Comparison of ENCODE assay signal across 30 cellular contexts in the genomic region with DNA sequence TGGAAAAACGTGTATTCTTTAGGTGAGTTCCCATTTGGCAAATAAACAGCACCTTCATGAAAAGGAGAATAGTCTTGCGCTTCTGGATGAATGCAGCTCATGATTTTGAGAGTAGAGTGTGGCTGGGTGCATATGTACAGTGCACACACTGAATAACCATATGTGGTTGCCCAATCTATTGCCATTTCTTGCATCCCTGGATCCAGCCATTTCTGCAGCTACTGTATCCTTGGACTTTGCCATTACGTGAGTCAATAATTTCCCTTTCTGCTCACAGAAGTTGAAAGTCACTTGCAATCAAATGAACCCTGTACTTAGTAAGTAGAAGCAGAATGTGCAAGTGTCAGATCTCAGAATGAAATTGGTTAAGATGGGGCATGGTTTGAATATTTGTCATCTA.
"Had no signal": no experiment of that assay in that cellular context is flagged by ENCODE, and none has a peak within 500 bp of the region (broad histone marks: within the 10 kb centered on the region; RNA-seq: fewer than 3 reads in every experiment).

No MANE protein-coding gene starts in this region.

- H3K9me3 Mint-ChIP-seq: activated B cell treated with CpG ODN at 0.5 μM for 24 hours; activated CD8-positive, alpha-beta T cell treated with anti-CD3 and anti-CD28 coated beads for 36 hours; activated naive CD4-positive, alpha-beta T cell treated with anti-CD3 and anti-CD28 coated beads for 36 hours; activated naive CD8-positive, alpha-beta T cell treated with anti-CD3 and anti-CD28 coated beads for 36 hours; activated naive CD8-positive, alpha-beta T cell treated with anti-CD3 and anti-CD28 coated beads, Interleukin-2, amount 50 U/mL, for 24 hours; activated T-cell treated with anti-CD3 and anti-CD28 coated beads, Interleukin-2, amount 50 U/mL, for 4 hours; activated T-helper 17 cell treated with anti-CD3 and anti-CD28 coated beads, Interleukin-2, amount 50 U/mL, for 72 hours; effector memory CD8-positive, alpha-beta T cell had no signal

- H3K9me3 ChIP-seq: adrenal gland, body of pancreas, esophagus muscularis mucosa, gastrocnemius medialis, heart right ventricle had no signal

- H3K27me3 Mint-ChIP-seq: activated B cell treated with CpG ODN at 0.5 μM for 24 hours; activated naive CD4-positive, alpha-beta T cell treated with anti-CD3 and anti-CD28 coated beads, Interleukin-2, amount 50 U/mL, for 24 hours; activated naive CD8-positive, alpha-beta T cell treated with anti-CD3 and anti-CD28 coated beads for 36 hours; activated naive CD8-positive, alpha-beta T cell treated with anti-CD3 and anti-CD28 coated beads, Interleukin-2, amount 50 U/mL, for 24 hours; effector memory CD8-positive, alpha-beta T cell; T-helper 17 cell had no signal

- H3K4me3 Mint-ChIP-seq: activated B cell treated with CpG ODN at 0.5 μM for 24 hours; activated CD8-positive, alpha-beta T cell treated with anti-CD3 and anti-CD28 coated beads for 36 hours; activated naive CD4-positive, alpha-beta T cell treated with anti-CD3 and anti-CD28 coated beads for 36 hours; activated naive CD4-positive, alpha-beta T cell treated with anti-CD3 and anti-CD28 coated beads, Interleukin-2, amount 50 U/mL, for 24 hours; activated naive CD8-positive, alpha-beta T cell treated with anti-CD3 and anti-CD28 coated beads for 36 hours; activated naive CD8-positive, alpha-beta T cell treated with anti-CD3 and anti-CD28 coated beads, Interleukin-2, amount 50 U/mL, for 24 hours; activated T-cell treated with anti-CD3 and anti-CD28 coated beads, Interleukin-2, amount 50 U/mL, for 4 hours; activated T-helper 17 cell treated with anti-CD3 and anti-CD28 coated beads, Interleukin-2, amount 50 U/mL, for 72 hours; effector memory CD8-positive, alpha-beta T cell; T-helper 17 cell had no signal

- H3K4me3 ChIP-seq: adrenal gland, body of pancreas, esophagus muscularis mucosa, gastrocnemius medialis, heart right ventricle had no signal

- DNase-seq: activated B cell treated with CpG ODN at 0.5 μM for 24 hours; activated CD4-positive, alpha-beta T cell treated with anti-CD3 and anti-CD28 coated beads for 48 hours; activated CD4-positive, alpha-beta T cell treated with anti-CD3 and anti-CD28 coated beads, Interleukin-2, amount 50 U/mL, for 1 hour; activated CD4-positive, alpha-beta T cell treated with anti-CD3 and anti-CD28 coated beads, Interleukin-2, amount 50 U/mL, for 48 hours; activated CD8-positive, alpha-beta memory T cell treated with anti-CD3 and anti-CD28 coated beads for 24 hours; activated CD8-positive, alpha-beta T cell treated with anti-CD3 and anti-CD28 coated beads for 36 hours; activated effector memory CD4-positive, alpha-beta T cell treated with anti-CD3 and anti-CD28 coated beads, Interleukin-2, amount 50 U/mL, for 16 hours; activated naive CD4-positive, alpha-beta T cell treated with anti-CD3 and anti-CD28 coated beads for 36 hours; activated naive CD8-positive, alpha-beta T cell treated with anti-CD3 and anti-CD28 coated beads for 36 hours; activated naive CD8-positive, alpha-beta T cell treated with anti-CD3 and anti-CD28 coated beads, Interleukin-2, amount 50 U/mL, for 24 hours; activated T-cell treated with anti-CD3 and anti-CD28 coated beads, Interleukin-2, amount 50 U/mL, for 4 hours; adrenal gland; amygdala; aorta; body of pancreas; caudate nucleus; cortex of kidney; dermis blood vessel endothelial cell; effector CD4-positive, alpha-beta T cell; effector memory CD8-positive, alpha-beta T cell; erythroblast; foreskin keratinocyte; gastrocnemius medialis; heart right ventricle; T-helper 1 cell; T-helper 17 cell had no signal

- ATAC-seq: activated CD4-positive, CD25-positive, alpha-beta regulatory T cell treated with anti-CD3 and anti-CD28 coated beads, Interleukin-2, amount 50 U/mL, for 24 hours; activated CD8-positive, alpha-beta T cell treated with anti-CD3 and anti-CD28 coated beads for 36 hours; activated naive CD8-positive, alpha-beta T cell treated with anti-CD3 and anti-CD28 coated beads, Interleukin-2, amount 50 U/mL, for 24 hours; activated T-cell treated with anti-CD3 and anti-CD28 coated beads, Interleukin-2, amount 50 U/mL, for 4 hours; activated T-helper 17 cell treated with anti-CD3 and anti-CD28 coated beads, Interleukin-2, amount 50 U/mL, for 72 hours; body of pancreas; effector memory CD8-positive, alpha-beta T cell; foreskin keratinocyte; gastrocnemius medialis; heart right ventricle; T-helper 17 cell had no signal

- H3K4me1 Mint-ChIP-seq: activated B cell treated with CpG ODN at 0.5 μM for 24 hours; activated naive CD4-positive, alpha-beta T cell treated with anti-CD3 and anti-CD28 coated beads, Interleukin-2, amount 50 U/mL, for 24 hours; activated naive CD8-positive, alpha-beta T cell treated with anti-CD3 and anti-CD28 coated beads for 36 hours; activated naive CD8-positive, alpha-beta T cell treated with anti-CD3 and anti-CD28 coated beads, Interleukin-2, amount 50 U/mL, for 24 hours; activated T-helper 17 cell treated with anti-CD3 and anti-CD28 coated beads, Interleukin-2, amount 50 U/mL, for 72 hours; T-helper 17 cell had no signal

- H3K27ac ChIP-seq: adrenal gland, body of pancreas, esophagus muscularis mucosa, foreskin keratinocyte, gastrocnemius medialis, heart right ventricle had no signal

- H3K4me1 ChIP-seq: adrenal gland, body of pancreas, esophagus muscularis mucosa, foreskin keratinocyte, gastrocnemius medialis, heart right ventricle had no signal

- H3K36me3 ChIP-seq: adrenal gland, esophagus muscularis mucosa, gastrocnemius medialis, heart right ventricle had no signal

- H3K36me3 Mint-ChIP-seq: activated naive CD4-positive, alpha-beta T cell treated with anti-CD3 and anti-CD28 coated beads, Interleukin-2, amount 50 U/mL, for 24 hours; activated naive CD8-positive, alpha-beta T cell treated with anti-CD3 and anti-CD28 coated beads for 36 hours had no signal

- H3K27ac Mint-ChIP-seq: activated B cell treated with CpG ODN at 0.5 μM for 24 hours; activated CD8-positive, alpha-beta T cell treated with anti-CD3 and anti-CD28 coated beads for 36 hours; activated naive CD4-positive, alpha-beta T cell treated with anti-CD3 and anti-CD28 coated beads for 36 hours; activated naive CD4-positive, alpha-beta T cell treated with anti-CD3 and anti-CD28 coated beads, Interleukin-2, amount 50 U/mL, for 24 hours; activated naive CD8-positive, alpha-beta T cell treated with anti-CD3 and anti-CD28 coated beads for 36 hours; activated naive CD8-positive, alpha-beta T cell treated with anti-CD3 and anti-CD28 coated beads, Interleukin-2, amount 50 U/mL, for 24 hours; activated T-helper 17 cell treated with anti-CD3 and anti-CD28 coated beads, Interleukin-2, amount 50 U/mL, for 72 hours; effector memory CD8-positive, alpha-beta T cell; T-helper 17 cell had no signal

- H3K27me3 ChIP-seq: adrenal gland, body of pancreas, esophagus muscularis mucosa, foreskin keratinocyte, gastrocnemius medialis had no signal
